Comparison of ENCODE assay signal across 8 cellular contexts in the genomic region with DNA sequence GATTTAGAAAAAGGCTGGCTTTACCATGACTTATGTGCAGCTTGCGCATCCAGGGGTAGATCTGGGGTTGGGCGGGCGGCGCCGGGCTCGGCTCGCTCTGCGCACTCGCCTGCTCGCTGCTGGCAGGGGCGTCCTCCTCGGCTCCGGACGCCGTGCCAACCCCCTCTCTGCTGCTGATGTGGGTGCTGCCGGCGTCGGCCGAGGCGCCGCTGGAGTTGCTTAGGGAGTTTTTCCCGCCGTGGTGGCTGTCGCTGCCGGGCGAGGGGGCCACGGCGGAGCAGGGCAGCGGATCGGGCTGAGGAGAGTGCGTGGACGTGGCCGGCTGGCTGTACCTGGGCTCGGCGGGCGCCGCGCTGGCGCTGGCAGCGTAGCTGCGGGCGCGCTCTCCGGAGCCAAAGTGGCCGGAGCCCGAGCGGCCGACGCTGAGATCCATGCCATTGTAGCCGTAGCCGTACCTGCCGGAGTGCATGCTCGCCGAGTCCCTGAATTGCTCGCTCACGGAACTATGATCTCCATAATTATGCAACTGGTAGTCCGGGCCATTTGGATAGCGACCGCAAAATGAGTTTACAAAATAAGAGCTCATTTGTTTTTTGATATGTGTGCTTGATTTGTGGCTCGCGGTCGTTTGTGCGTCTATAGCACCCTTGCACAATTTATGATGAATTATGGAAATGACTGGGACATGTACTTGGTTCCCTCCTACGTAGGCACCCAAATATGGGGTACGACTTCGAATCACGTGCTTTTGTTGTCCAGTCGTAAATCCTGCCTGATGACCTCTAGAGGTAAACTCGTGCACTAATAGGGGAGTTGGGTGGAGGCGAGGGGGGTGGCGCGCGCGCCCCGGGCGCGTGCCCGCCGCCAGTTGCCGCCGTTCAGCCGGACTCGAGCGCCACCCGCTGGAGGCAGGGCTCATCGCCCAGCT. TPM values are rescaled to one million over a fixed set of nuclear protein-coding genes. Genes with fewer than 3 reads are reported as not detected.
DNase-seq lines count a peak whose midpoint lies in the region; ATAC-seq and TF ChIP-seq lines count a peak whose summit lies in the region.

A gene (minus strand): TSS at position 660 of the 928 bp plus-strand sequence. CDS start 74 bp downstream, at position 586.

- H3K4me3 ChIP-seq in PC-9 = no peak within 1 kb of the TSS

- no TSS peak for BruUV-seq in PC-9 (replicated peaks; lab: Mats Ljungman, UMichigan)

- 0 out of 2 replicates have a peak, but pooled peaks cover 2% of the 10 kb centered on the region for H3K4me1 ChIP-seq in PC-9 (replicated peaks; ENCODE audit: insufficient read depth)

- no peaks in the 10 kb centered on the region; the same call in 1 of the 2 replicates for H3F3A ChIP-seq in PC-9 (ENCODE audit: insufficient read depth, low read depth)

- TF ChIP-seq CTCF in PC-9 (conservative IDR thresholded peaks at IDR 0.05) = no peak

- POLR2A ChIA-PET in PC-9 (lab: Charles Lee; ENCODE audit: unreplicated experiment) = interaction anchor here (0.6 kb wide), 1 partner anchor 21 kb away, joined by 4 read pairs; no protein-coding TSS in a partner anchor

- H4K20me1 ChIP-seq in PC-9 (ENCODE audit: insufficient read depth) = no peaks in the 10 kb centered on the region

- H3K27ac ChIP-seq in epithelial cell of prostate = peak within 1 kb of the TSS; percentile 69
- no peak within 1 kb of the TSS for H3K27ac ChIP-seq in PC-9

- no peaks in the 10 kb centered on the region for H3K27me3 ChIP-seq in PC-9 (ENCODE audit: insufficient read depth, low read depth)

- DNase-seq in NCI-H748 (lab: John Stamatoyannopoulos, UW; ENCODE audit: unreplicated experiment) = peak; percentile 95
- DNase-seq in epithelial cell of prostate (ENCODE audit: low read depth, low spot score) = peak; percentile 88
- peak; percentile 98 for DNase-seq in myocyte (ENCODE audit: low read depth)
- no peak for DNase-seq in stimulated activated CD4-positive, alpha-beta T cell treated with anti-CD3 and anti-CD28 coated beads, Interleukin-2, amount 100 ng/mL, for 24 hours
- DNase-seq in NCI-H1436 (lab: John Stamatoyannopoulos, UW) = no peak
- DNase-seq in PC-9 = no peak

- no peaks in the 10 kb centered on the region for H3K9me3 ChIP-seq in PC-9 (ENCODE audit: insufficient read depth, low read depth)

- intact Hi-C loops in PC-9 (cut with micrococcal nuclease; ENCODE audit: unreplicated experiment) = no loop called here

- CTCF ChIA-PET in PC-9 (lab: Charles Lee) = interaction anchor here (0.6 kb wide), 1 partner anchor 1053 kb away, joined by 5 read pairs; no protein-coding TSS in a partner anchor

- H3K79me2 ChIP-seq in PC-9 (ENCODE audit: low read depth) = no peaks in the 10 kb centered on the region

- peak; percentile 71 for ATAC-seq in GM18511 (IDR thresholded peaks at IDR 0.05; ENCODE audit: unreplicated experiment)
- no peak for ATAC-seq in GM18873 (IDR thresholded peaks at IDR 0.05; ENCODE audit: low FRiP score, unreplicated experiment)

- no peaks in the 10 kb centered on the region for H3K36me3 ChIP-seq in PC-9 (ENCODE audit: low read depth)

- H2AFZ ChIP-seq in PC-9 = no peak within 1 kb of the TSS

- H3K4me2 ChIP-seq in PC-9 = no peak within 1 kb of the TSS

- H3K9me2 ChIP-seq in PC-9 (ENCODE audit: insufficient read depth) = no peaks in the 10 kb centered on the region

RNA-seq across cellular contexts. Expression of the gene that starts here (rescaled TPM):
- 5.7 and 8.8 TPM in 2 replicates for total RNA-seq in myocyte
- 4.2 TPM for polyA plus RNA-seq in myocyte (2012)
- 0.63 and 1.0 TPM in 2 replicates for total RNA-seq in PC-9 (2021)

Comparison
In these comparisons a context has a peak if more than half of its experiments do, and no peak if none do; other contexts are left out.
1. DNase-seq: peak in NCI-H748 (single experiment), epithelial cell of prostate (single experiment) and myocyte (single experiment); none in stimulated activated CD4-positive, alpha-beta T cell treated with anti-CD3 and anti-CD28 coated beads, Interleukin-2, amount 100 ng/mL, for 24 hours (0 of 2), NCI-H1436 (single experiment) and PC-9 (0 of 2).